In genomic region chr10:22630229-22631174, GRCh38 we compare ENCODE assay signal across 8 cellular contexts.
DNase-seq lines count a peak whose midpoint lies in the region; ATAC-seq and TF ChIP-seq lines count a peak whose summit lies in the region.

No MANE protein-coding gene starts in this region.

- H3K4me3 Mint-ChIP-seq in activated naive CD8-positive, alpha-beta T cell treated with anti-CD3 and anti-CD28 coated beads, Interleukin-2, amount 50 U/mL, for 24 hours, result peak overlapping the region; percentile 70

- no peaks in the 10 kb centered on the region for H3K27me3 ChIP-seq in IMR-90 (ENCODE audit: control insufficient read depth, insufficient read depth, low read length)
- no peaks in the 10 kb centered on the region for H3K27me3 ChIP-seq in iPS-20b (ENCODE audit: insufficient read depth, low read length)
- no peaks in the 10 kb centered on the region for H3K27me3 ChIP-seq in transverse colon

- H3K14ac ChIP-seq in IMR-90 (replicated peaks; ENCODE audit: low read depth, low read length), result 0 out of 2 replicates have a peak overlapping the region, but pooled peaks have one; percentile 68

- no peak overlapping the region; the same call in 1 of the 2 replicates for H2BK120ac ChIP-seq in IMR-90 (ENCODE audit: low read depth, low read length)

- H3K4me1 Mint-ChIP-seq in activated naive CD8-positive, alpha-beta T cell treated with anti-CD3 and anti-CD28 coated beads, Interleukin-2, amount 50 U/mL, for 24 hours, result peaks cover 96% of the 10 kb centered on the region

- H3K23ac ChIP-seq in IMR-90 (ENCODE audit: low read depth, low read length), result no peak overlapping the region

- H2AFZ ChIP-seq in IMR-90 (replicated peaks; ENCODE audit: low read length, poor library complexity), result no peak overlapping the region

- peak overlapping the region in 1 of 2 experiments; percentile 49; a peak in 1 of 4 replicates for H4K8ac ChIP-seq in IMR-90 (ENCODE audit: low read depth in 2 of 2, low read length in 2 of 2)

- no peaks in the 10 kb centered on the region for H3K9me3 ChIP-seq in IMR-90 (ENCODE audit: control insufficient read depth, insufficient read depth, low read length)
- no peaks in the 10 kb centered on the region for H3K9me3 ChIP-seq in iPS-20b (ENCODE audit: insufficient read depth, low read depth, low read length)
- no peaks in the 10 kb centered on the region for H3K9me3 ChIP-seq in transverse colon

- TF ChIP-seq POLR2A in IMR-90 (IDR thresholded peaks at IDR 0.05; ENCODE audit: low read depth, low read length) (no peak), transverse colon (IDR thresholded peaks at IDR 0.05) (no peak)

- H3K27ac ChIP-seq in IMR-90 (ENCODE audit: insufficient read depth, low read length), result no peak overlapping the region
- H3K27ac ChIP-seq in iPS-20b (ENCODE audit: low read length), result no peak overlapping the region
- peak overlapping the region; percentile 52 to 71 (median 58) for H3K27ac ChIP-seq in transverse colon

- no peaks in the 10 kb centered on the region for H3K27me3 Mint-ChIP-seq in activated naive CD8-positive, alpha-beta T cell treated with anti-CD3 and anti-CD28 coated beads, Interleukin-2, amount 50 U/mL, for 24 hours

- TF ChIP-seq EP300 in transverse colon (IDR thresholded peaks at IDR 0.05; ENCODE audit: low read depth), result no peak

- CTCF ChIA-PET in IMR-90 (lab: Yijun Ruan, JAX) (no interaction called here), HEK293T (lab: Yijun Ruan, JAX) (no interaction called here)

- H3K36me3 ChIP-seq in IMR-90 (ENCODE audit: control insufficient read depth, insufficient read depth, low read length) (no peaks in the 10 kb centered on the region), iPS-20b (ENCODE audit: insufficient read depth, low read depth, low read length) (no peaks in the 10 kb centered on the region), transverse colon (no peaks in the 10 kb centered on the region)

- H3K4me2 ChIP-seq in IMR-90 (ENCODE audit: low read depth, low read length), result peak overlapping the region; percentile 64; the same call in 1 of the 2 replicates

- no peak overlapping the region for H3K18ac ChIP-seq in IMR-90 (ENCODE audit: low read depth, low read length)

- H2BK15ac ChIP-seq in IMR-90 (ENCODE audit: low read depth, low read length), result no peak overlapping the region

- H3K4ac ChIP-seq in IMR-90 (ENCODE audit: low read depth, low read length), result peak overlapping the region; percentile 51

- peaks cover 4% of the 10 kb centered on the region for H3K9me3 Mint-ChIP-seq in activated naive CD8-positive, alpha-beta T cell treated with anti-CD3 and anti-CD28 coated beads, Interleukin-2, amount 50 U/mL, for 24 hours

- peak overlapping the region; percentile 83; the same call in 1 of the 2 replicates for H2AK5ac ChIP-seq in IMR-90 (ENCODE audit: low read depth, low read length)

- H3K27ac Mint-ChIP-seq in activated naive CD8-positive, alpha-beta T cell treated with anti-CD3 and anti-CD28 coated beads, Interleukin-2, amount 50 U/mL, for 24 hours, result peak overlapping the region; percentile 97

- TF ChIP-seq CTCF in IMR-90 (conservative IDR thresholded peaks at IDR 0.05; ENCODE audit: low read depth, low read length) (no peak), transverse colon (IDR thresholded peaks at IDR 0.05) (no peak)

- H3K36me3 Mint-ChIP-seq in activated naive CD8-positive, alpha-beta T cell treated with anti-CD3 and anti-CD28 coated beads, Interleukin-2, amount 50 U/mL, for 24 hours (ENCODE audit: low read depth), result peaks cover 17% of the 10 kb centered on the region

- H2BK5ac ChIP-seq in IMR-90 (ENCODE audit: low read depth, low read length, poor library complexity, severe bottlenecking), result peak overlapping the region; percentile 25

- no peak overlapping the region for H3K4me3 ChIP-seq in IMR-90 (ENCODE audit: insufficient read depth, low read depth, low read length)
- peak overlapping the region; percentile 4; the same call in 1 of the 2 replicates for H3K4me3 ChIP-seq in iPS-20b (ENCODE audit: low read length)
- H3K4me3 ChIP-seq in transverse colon, result no peak overlapping the region

- H2AK9ac ChIP-seq in IMR-90 (replicated peaks; ENCODE audit: low read depth, low read length, poor library complexity), result no peak overlapping the region

- H3K4me1 ChIP-seq in IMR-90 (ENCODE audit: control insufficient read depth, insufficient read depth, low read length) (peaks cover 9% of the 10 kb centered on the region), iPS-20b (ENCODE audit: insufficient read depth, low read length) (peaks cover 37% of the 10 kb centered on the region), transverse colon (peaks cover 2 to 21% (median 4%) of the 10 kb centered on the region in 4 donors)

- peaks cover 4% of the 10 kb centered on the region for H4K20me1 ChIP-seq in IMR-90 (ENCODE audit: insufficient read depth, low read length)

- no peak for TF ChIP-seq RAD21 in IMR-90 (IDR thresholded peaks at IDR 0.05; ENCODE audit: low read length)

- no peak overlapping the region; the same call in 1 of the 2 replicates for H2BK20ac ChIP-seq in IMR-90 (ENCODE audit: low read depth, low read length)

- no peak overlapping the region for H3K9ac ChIP-seq in IMR-90 (ENCODE audit: low read depth, low read length)
- no peak overlapping the region for H3K9ac ChIP-seq in iPS-20b (ENCODE audit: low read depth, low read length)

- H3K79me1 ChIP-seq in IMR-90 (ENCODE audit: low read depth in 1 of 2, low read length in 2 of 2), result peaks cover 35 to 70% of the 10 kb centered on the region in 2 experiments

- DNase-seq in IMR-90, result peak; percentile 67
- no peak for DNase-seq in activated naive CD8-positive, alpha-beta T cell treated with anti-CD3 and anti-CD28 coated beads, Interleukin-2, amount 50 U/mL, for 24 hours
- DNase-seq in transverse colon, result no peak
- no peak for DNase-seq in HEK293T (ENCODE audit: extremely low spot score)
- no peak for DNase-seq in cortex of kidney (lab: John Stamatoyannopoulos, UW)

- H4K91ac ChIP-seq in IMR-90 (ENCODE audit: insufficient read depth, low read depth, low read length), result no peak overlapping the region

- peaks cover 15% of the 10 kb centered on the region for H3K9me1 ChIP-seq in IMR-90 (ENCODE audit: insufficient read depth, low read length)

- no peak overlapping the region for H3K56ac ChIP-seq in IMR-90 (ENCODE audit: extremely low read depth, insufficient read depth, low read length)

- no peak overlapping the region for H4K5ac ChIP-seq in IMR-90 (ENCODE audit: low read depth, low read length)

- POLR2A ChIA-PET in IMR-90 (lab: Charles Lee; ENCODE audit: unreplicated experiment) (no interaction called here), HEK293T (lab: Yijun Ruan, JAX) (interaction anchor here (1.3 kb wide), 1 partner anchor 83 kb away, joined by 3 read pairs; no protein-coding TSS in a partner anchor)

- in situ Hi-C loops in IMR-90 (cut with MboI; ENCODE audit: low sequenced_read_pairs), result no loop called here
- in situ Hi-C loops in transverse colon (cut with MboI; ENCODE audit: low pct_ligation_motif_present in 1 of 4, low pct_unique_long_range_greater_than_20kb in 1 of 4, low sequenced_read_pairs in 3 of 4), result no loop called here

- peak; percentile 89 for ATAC-seq in GM18498 (IDR thresholded peaks at IDR 0.05; ENCODE audit: unreplicated experiment)
- peak; percentile 86 for ATAC-seq in GM21723 (IDR thresholded peaks at IDR 0.05; ENCODE audit: unreplicated experiment)
- peak; percentile 50 for ATAC-seq in IMR-90 (ENCODE audit: low read depth)
- peak; percentile 66 for ATAC-seq in activated naive CD8-positive, alpha-beta T cell treated with anti-CD3 and anti-CD28 coated beads, Interleukin-2, amount 50 U/mL, for 24 hours

- 17% methylated on average over 1 of the region's 7 CpGs; no CpG with 5 or more reads in 1 of the 2 experiments for WGBS in IMR-90 (ENCODE audit: extremely low coverage in 2 of 2, insufficient read length in 1 of 2), 2 experiments
- 63 to 71% methylated on average over 5 to 7 of the region's 7 CpGs for WGBS in transverse colon (ENCODE audit: low coverage in 1 of 2), 2 donors

- no TSS peak for BruUV-seq in IMR-90 (replicated peaks; lab: Mats Ljungman, UMichigan)

- dilution Hi-C loops in IMR-90 (cut with HindIII; ENCODE audit: low sequenced_read_pairs, unreplicated experiment), result no loop called here

- intact Hi-C loops in IMR-90 (cut with micrococcal nuclease) (no loop called here), transverse colon (cut with DNase I; ENCODE audit: low total_unique reads) (no loop called here)

TF ChIP-seq in IMR-90, 13 proteins besides CTCF, POLR2A, EP300 and RAD21:
- TF ChIP-seq CEBPB (IDR thresholded peaks at IDR 0.05; ENCODE audit: low read depth, low read length), result peak; percentile 52; the same call in 1 of the 2 replicates
- TF ChIP-seq FOS (IDR thresholded peaks at IDR 0.05; ENCODE audit: low read depth, low read length), result peak; percentile 68; the same call in 1 of the 2 replicates
- no peak for TF ChIP-seq MXI1 (IDR thresholded peaks at IDR 0.05; ENCODE audit: borderline replicate concordance, low read depth, low read length)

TF ChIP-seq in HEK293T, 16 proteins besides CTCF, POLR2A, EP300 and RAD21:
- no peak for TF ChIP-seq LEF1 (IDR thresholded peaks at IDR 0.05; ENCODE audit: borderline replicate concordance)
- TF ChIP-seq TARDBP (IDR thresholded peaks at IDR 0.05), result no peak
- TF ChIP-seq NFRKB (IDR thresholded peaks at IDR 0.05), result no peak
- no peak for TF ChIP-seq FOXA1 (IDR thresholded peaks at IDR 0.05)
- TF ChIP-seq SUZ12 (IDR thresholded peaks at IDR 0.05), result no peak
- TF ChIP-seq ARNT (IDR thresholded peaks at IDR 0.05), result no peak

Comparison
In these comparisons a context has a peak if more than half of its experiments do, and no peak if none do; other contexts are left out.
1. H3K27ac ChIP-seq: peak in transverse colon (4 of 4); none in IMR-90 (single experiment) and iPS-20b (single experiment).
2. Peak in every context shown above with its lines, with median percentiles within 50 percentile points of each other: ATAC-seq.